ENCODE assay signal across 14 cellular contexts in the genomic region with DNA sequence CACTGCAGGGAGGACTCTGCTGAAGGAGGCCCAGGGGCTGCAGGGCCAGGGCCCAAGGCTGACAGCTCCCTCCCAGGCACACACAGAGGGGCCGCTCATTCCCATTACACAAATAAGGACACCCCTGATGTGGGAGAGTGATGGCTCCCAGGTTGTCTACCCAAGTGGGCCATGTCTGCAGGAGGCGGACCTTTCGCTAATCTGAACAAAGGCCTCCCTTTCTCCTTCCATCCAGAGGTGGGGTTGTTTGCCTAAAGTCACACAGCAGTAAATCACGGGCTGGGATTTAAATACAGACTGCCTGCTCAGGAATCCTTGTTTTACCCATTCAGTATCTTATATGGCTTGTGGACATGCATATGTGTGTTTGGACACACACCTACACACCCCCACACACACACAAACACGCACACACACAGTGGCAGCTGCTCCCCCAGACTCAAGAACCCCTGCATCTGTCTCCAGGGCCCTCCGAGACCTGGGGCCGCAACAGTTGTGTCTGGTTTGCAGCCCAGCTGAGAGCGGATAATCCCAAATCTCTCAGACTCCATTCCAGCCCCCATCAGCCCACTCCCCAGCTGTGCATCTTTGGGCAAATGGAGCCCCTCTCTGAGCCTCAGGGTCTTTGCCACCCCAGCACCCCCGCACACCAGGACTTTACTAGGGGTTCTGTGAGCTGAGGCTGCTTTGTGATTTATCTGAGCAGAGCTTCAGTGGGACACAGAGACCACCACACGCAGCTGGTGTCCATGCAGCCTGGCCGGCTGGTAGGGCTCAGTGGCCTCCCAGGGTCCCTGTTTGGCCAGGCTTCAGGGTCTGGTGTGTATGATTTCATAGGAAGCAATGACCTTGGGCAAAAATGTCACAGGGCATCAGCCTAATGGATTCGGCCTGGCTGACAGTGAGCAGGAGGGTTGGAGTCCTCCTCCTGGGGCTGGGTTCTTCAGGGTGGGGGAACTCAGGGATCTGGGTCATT.
"Had no signal": no experiment of that assay in that cellular context is flagged by ENCODE, and none has a peak within 500 bp of the region (broad histone marks: within the 10 kb centered on the region; RNA-seq: fewer than 3 reads in every experiment).

No MANE protein-coding gene starts in this region.

- H3K4me1 ChIP-seq: ascending aorta, left lung had no signal

- H3K4me1 Mint-ChIP-seq: activated naive CD4-positive, alpha-beta T cell treated with anti-CD3 and anti-CD28 coated beads, Interleukin-2, amount 50 U/mL, for 24 hours had no signal

- H3K36me3 ChIP-seq: ascending aorta, left lung had no signal

- H3K9me3 ChIP-seq: ascending aorta, left lung had no signal

- H3K36me3 Mint-ChIP-seq: activated naive CD4-positive, alpha-beta T cell treated with anti-CD3 and anti-CD28 coated beads, Interleukin-2, amount 50 U/mL, for 24 hours had no signal

- H3K27ac ChIP-seq: ascending aorta, left lung had no signal

- H3K27ac Mint-ChIP-seq: activated CD8-positive, alpha-beta T cell treated with anti-CD3 and anti-CD28 coated beads, Interleukin-2, amount 10 ng/mL, durations not matched to agents 7 days and 5 days; activated naive CD4-positive, alpha-beta T cell treated with anti-CD3 and anti-CD28 coated beads, Interleukin-2, amount 50 U/mL, for 24 hours had no signal

- H3K4me3 ChIP-seq: ascending aorta, left lung had no signal

- H3K27me3 Mint-ChIP-seq: activated naive CD4-positive, alpha-beta T cell treated with anti-CD3 and anti-CD28 coated beads, Interleukin-2, amount 50 U/mL, for 24 hours had no signal

- DNase-seq: activated CD4-positive, alpha-beta T cell treated with anti-CD3 and anti-CD28 coated beads, Interleukin-2, amount 50 U/mL, for 1 hour; activated CD4-positive, CD25-positive, alpha-beta regulatory T cell treated with anti-CD3 and anti-CD28 coated beads, Interleukin-2, amount 50 U/mL, for 72 hours; activated CD8-positive, alpha-beta T cell treated with anti-CD3 and anti-CD28 coated beads, Interleukin-2, amount 10 ng/mL, durations not matched to agents 7 days and 5 days; activated gamma-delta T cell treated with Interleukin-2 at 50 U/mL for 16 hours; central memory CD4-positive, alpha-beta T cell; dermis blood vessel endothelial cell; effector CD8-positive, alpha-beta T cell; foreskin melanocyte; stimulated activated CD4-positive, alpha-beta T cell treated with anti-CD3 and anti-CD28 coated beads, Interleukin-2, amount 100 ng/mL, for 48 hours; stimulated activated CD8-positive, alpha-beta memory T cell treated with anti-CD3 and anti-CD28 coated beads, Interleukin-4, amount 100 ng/mL, for 48 hours; stimulated activated naive CD4-positive, alpha-beta T cell had no signal

- H3K9me3 Mint-ChIP-seq: activated naive CD4-positive, alpha-beta T cell treated with anti-CD3 and anti-CD28 coated beads, Interleukin-2, amount 50 U/mL, for 24 hours had no signal

- H3K27me3 ChIP-seq: ascending aorta, left lung had no signal

- H3K4me3 Mint-ChIP-seq: activated CD8-positive, alpha-beta T cell treated with anti-CD3 and anti-CD28 coated beads, Interleukin-2, amount 10 ng/mL, durations not matched to agents 7 days and 5 days; activated naive CD4-positive, alpha-beta T cell treated with anti-CD3 and anti-CD28 coated beads, Interleukin-2, amount 50 U/mL, for 24 hours had no signal
